In genomic region chr5:74017112-74017511, GRCh38 we compare ENCODE assay signal across 17 cellular contexts.
DNase-seq lines count a peak whose midpoint lies in the region; ATAC-seq, FAIRE-seq and TF ChIP-seq lines count a peak whose summit lies in the region.
"Had no signal": no experiment of that assay in that cellular context is flagged by ENCODE, and none has a peak within 500 bp of the region (broad histone marks: within the 10 kb centered on the region; RNA-seq: fewer than 3 reads in every experiment).

No MANE protein-coding gene starts in this region.

- H3K27me3 ChIP-seq in heart left ventricle, result no peaks in the 10 kb centered on the region
- H3K27me3 ChIP-seq: SJSA1 had no signal

- no peaks in the 10 kb centered on the region for H3K36me3 Mint-ChIP-seq in nephron progenitor cell (ENCODE audit: low read depth)
- H3K36me3 Mint-ChIP-seq: IgD-negative memory B cell, immature natural killer cell had no signal

- H3K9me3 ChIP-seq in heart left ventricle, result no peaks in the 10 kb centered on the region
- H3K9me3 ChIP-seq: SJSA1 had no signal

- H3K9me3 Mint-ChIP-seq in nephron progenitor cell, result no peaks in the 10 kb centered on the region
- H3K9me3 Mint-ChIP-seq: IgD-negative memory B cell, immature natural killer cell had no signal

- 16 to 46% (median 36%) methylated on average over 2 of the region's 2 CpGs for WGBS in heart left ventricle, 4 donors

- intact Hi-C loops in heart left ventricle (cut with DNase I), result no loop called here

- peaks cover 6% of the 10 kb centered on the region for H3K4me1 Mint-ChIP-seq in nephron progenitor cell
- H3K4me1 Mint-ChIP-seq: IgD-negative memory B cell, immature natural killer cell had no signal

- DNase-seq in A172 (ENCODE audit: low spot score) (peak; percentile 65), H54 (ENCODE audit: insufficient read length, low spot score) (peak; percentile 27), RCC 7860 (ENCODE audit: low spot score) (peak; percentile 35), iris pigment epithelial cell (ENCODE audit: low read depth) (peak; percentile 15), D341Med (ENCODE audit: low spot score) (no peak), heart left ventricle (no peak), nephron progenitor cell (no peak)
- no peak for DNase-seq in activated CD4-positive, CD25-positive, alpha-beta regulatory T cell treated with anti-CD3 and anti-CD28 coated beads, Interleukin-2, amount 50 U/mL, for 72 hours
- DNase-seq: activated CD8-positive, alpha-beta memory T cell treated with anti-CD3 and anti-CD28 coated beads for 24 hours; activated effector memory CD4-positive, alpha-beta T cell treated with anti-CD3 and anti-CD28 coated beads, Interleukin-2, amount 50 U/mL, for 16 hours; DND-41; immature natural killer cell; NCI-H1417 treated with DMSO at 0.1 percent for 48 hours had no signal

- H3K27ac Mint-ChIP-seq in nephron progenitor cell, result no peak overlapping the region
- H3K27ac Mint-ChIP-seq: IgD-negative memory B cell, immature natural killer cell had no signal

- H3K27me3 Mint-ChIP-seq in nephron progenitor cell (ENCODE audit: low read depth, poor library complexity), result peaks cover 14% of the 10 kb centered on the region

- TF ChIP-seq CTCF in heart left ventricle (IDR thresholded peaks at IDR 0.05), result no peak
- no peak for TF ChIP-seq CTCF in nephron progenitor cell (IDR thresholded peaks at IDR 0.05)

- H3K4me3 ChIP-seq in heart left ventricle, result no peak overlapping the region
- H3K4me3 ChIP-seq: SJSA1 had no signal

- no peak overlapping the region for H3K27ac ChIP-seq in heart left ventricle
- H3K27ac ChIP-seq: SJSA1 had no signal

- no peak overlapping the region for H3K4me3 Mint-ChIP-seq in nephron progenitor cell
- H3K4me3 Mint-ChIP-seq: IgD-negative memory B cell, immature natural killer cell had no signal

- TF ChIP-seq POLR2A in H54 (IDR thresholded peaks at IDR 0.05; ENCODE audit: low read depth, low read length) (no peak), heart left ventricle (IDR thresholded peaks at IDR 0.05) (no peak)

- no peaks in the 10 kb centered on the region for H3K36me3 ChIP-seq in heart left ventricle
- H3K36me3 ChIP-seq: SJSA1 had no signal

- ATAC-seq in heart left ventricle, result no peak

- H3K4me1 ChIP-seq in heart left ventricle, result peaks cover 0 to 5% (median 0%) of the 10 kb centered on the region in 12 donors

- FAIRE-seq in H54 (lab: Jason Lieb, UNC), result no peak
- FAIRE-seq in RCC 7860 (lab: Jason Lieb, UNC), result no peak
- FAIRE-seq: GM12892, TTC549 had no signal

Comparison
In these comparisons a context has a peak if more than half of its experiments do, and no peak if none do; other contexts are left out.
1. DNase-seq: peak in A172 (single experiment), H54 (single experiment), RCC 7860 (single experiment) and iris pigment epithelial cell (single experiment); none in D341Med (single experiment), activated CD4-positive, CD25-positive, alpha-beta regulatory T cell treated with anti-CD3 and anti-CD28 coated beads, Interleukin-2, amount 50 U/mL, for 72 hours (single experiment), heart left ventricle (0 of 5) and nephron progenitor cell (single experiment).